1 cellular context compared by ENCODE assay signal in genomic region chr3:116958291-116958690, GRCh38.
TF ChIP-seq lines count a peak whose summit lies in the region.

No MANE protein-coding gene starts in this region.

TF ChIP-seq in H1, 55 proteins besides CTCF, POLR2A, EP300 and RAD21 (continued from another document):
- TF ChIP-seq, protein P1, sequence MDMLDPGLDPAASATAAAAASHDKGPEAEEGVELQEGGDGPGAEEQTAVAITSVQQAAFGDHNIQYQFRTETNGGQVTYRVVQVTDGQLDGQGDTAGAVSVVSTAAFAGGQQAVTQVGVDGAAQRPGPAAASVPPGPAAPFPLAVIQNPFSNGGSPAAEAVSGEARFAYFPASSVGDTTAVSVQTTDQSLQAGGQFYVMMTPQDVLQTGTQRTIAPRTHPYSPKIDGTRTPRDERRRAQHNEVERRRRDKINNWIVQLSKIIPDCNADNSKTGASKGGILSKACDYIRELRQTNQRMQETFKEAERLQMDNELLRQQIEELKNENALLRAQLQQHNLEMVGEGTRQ (IDR thresholded peaks at IDR 0.05; ENCODE audit: low read length) = no peak
- TF ChIP-seq, protein P2, sequence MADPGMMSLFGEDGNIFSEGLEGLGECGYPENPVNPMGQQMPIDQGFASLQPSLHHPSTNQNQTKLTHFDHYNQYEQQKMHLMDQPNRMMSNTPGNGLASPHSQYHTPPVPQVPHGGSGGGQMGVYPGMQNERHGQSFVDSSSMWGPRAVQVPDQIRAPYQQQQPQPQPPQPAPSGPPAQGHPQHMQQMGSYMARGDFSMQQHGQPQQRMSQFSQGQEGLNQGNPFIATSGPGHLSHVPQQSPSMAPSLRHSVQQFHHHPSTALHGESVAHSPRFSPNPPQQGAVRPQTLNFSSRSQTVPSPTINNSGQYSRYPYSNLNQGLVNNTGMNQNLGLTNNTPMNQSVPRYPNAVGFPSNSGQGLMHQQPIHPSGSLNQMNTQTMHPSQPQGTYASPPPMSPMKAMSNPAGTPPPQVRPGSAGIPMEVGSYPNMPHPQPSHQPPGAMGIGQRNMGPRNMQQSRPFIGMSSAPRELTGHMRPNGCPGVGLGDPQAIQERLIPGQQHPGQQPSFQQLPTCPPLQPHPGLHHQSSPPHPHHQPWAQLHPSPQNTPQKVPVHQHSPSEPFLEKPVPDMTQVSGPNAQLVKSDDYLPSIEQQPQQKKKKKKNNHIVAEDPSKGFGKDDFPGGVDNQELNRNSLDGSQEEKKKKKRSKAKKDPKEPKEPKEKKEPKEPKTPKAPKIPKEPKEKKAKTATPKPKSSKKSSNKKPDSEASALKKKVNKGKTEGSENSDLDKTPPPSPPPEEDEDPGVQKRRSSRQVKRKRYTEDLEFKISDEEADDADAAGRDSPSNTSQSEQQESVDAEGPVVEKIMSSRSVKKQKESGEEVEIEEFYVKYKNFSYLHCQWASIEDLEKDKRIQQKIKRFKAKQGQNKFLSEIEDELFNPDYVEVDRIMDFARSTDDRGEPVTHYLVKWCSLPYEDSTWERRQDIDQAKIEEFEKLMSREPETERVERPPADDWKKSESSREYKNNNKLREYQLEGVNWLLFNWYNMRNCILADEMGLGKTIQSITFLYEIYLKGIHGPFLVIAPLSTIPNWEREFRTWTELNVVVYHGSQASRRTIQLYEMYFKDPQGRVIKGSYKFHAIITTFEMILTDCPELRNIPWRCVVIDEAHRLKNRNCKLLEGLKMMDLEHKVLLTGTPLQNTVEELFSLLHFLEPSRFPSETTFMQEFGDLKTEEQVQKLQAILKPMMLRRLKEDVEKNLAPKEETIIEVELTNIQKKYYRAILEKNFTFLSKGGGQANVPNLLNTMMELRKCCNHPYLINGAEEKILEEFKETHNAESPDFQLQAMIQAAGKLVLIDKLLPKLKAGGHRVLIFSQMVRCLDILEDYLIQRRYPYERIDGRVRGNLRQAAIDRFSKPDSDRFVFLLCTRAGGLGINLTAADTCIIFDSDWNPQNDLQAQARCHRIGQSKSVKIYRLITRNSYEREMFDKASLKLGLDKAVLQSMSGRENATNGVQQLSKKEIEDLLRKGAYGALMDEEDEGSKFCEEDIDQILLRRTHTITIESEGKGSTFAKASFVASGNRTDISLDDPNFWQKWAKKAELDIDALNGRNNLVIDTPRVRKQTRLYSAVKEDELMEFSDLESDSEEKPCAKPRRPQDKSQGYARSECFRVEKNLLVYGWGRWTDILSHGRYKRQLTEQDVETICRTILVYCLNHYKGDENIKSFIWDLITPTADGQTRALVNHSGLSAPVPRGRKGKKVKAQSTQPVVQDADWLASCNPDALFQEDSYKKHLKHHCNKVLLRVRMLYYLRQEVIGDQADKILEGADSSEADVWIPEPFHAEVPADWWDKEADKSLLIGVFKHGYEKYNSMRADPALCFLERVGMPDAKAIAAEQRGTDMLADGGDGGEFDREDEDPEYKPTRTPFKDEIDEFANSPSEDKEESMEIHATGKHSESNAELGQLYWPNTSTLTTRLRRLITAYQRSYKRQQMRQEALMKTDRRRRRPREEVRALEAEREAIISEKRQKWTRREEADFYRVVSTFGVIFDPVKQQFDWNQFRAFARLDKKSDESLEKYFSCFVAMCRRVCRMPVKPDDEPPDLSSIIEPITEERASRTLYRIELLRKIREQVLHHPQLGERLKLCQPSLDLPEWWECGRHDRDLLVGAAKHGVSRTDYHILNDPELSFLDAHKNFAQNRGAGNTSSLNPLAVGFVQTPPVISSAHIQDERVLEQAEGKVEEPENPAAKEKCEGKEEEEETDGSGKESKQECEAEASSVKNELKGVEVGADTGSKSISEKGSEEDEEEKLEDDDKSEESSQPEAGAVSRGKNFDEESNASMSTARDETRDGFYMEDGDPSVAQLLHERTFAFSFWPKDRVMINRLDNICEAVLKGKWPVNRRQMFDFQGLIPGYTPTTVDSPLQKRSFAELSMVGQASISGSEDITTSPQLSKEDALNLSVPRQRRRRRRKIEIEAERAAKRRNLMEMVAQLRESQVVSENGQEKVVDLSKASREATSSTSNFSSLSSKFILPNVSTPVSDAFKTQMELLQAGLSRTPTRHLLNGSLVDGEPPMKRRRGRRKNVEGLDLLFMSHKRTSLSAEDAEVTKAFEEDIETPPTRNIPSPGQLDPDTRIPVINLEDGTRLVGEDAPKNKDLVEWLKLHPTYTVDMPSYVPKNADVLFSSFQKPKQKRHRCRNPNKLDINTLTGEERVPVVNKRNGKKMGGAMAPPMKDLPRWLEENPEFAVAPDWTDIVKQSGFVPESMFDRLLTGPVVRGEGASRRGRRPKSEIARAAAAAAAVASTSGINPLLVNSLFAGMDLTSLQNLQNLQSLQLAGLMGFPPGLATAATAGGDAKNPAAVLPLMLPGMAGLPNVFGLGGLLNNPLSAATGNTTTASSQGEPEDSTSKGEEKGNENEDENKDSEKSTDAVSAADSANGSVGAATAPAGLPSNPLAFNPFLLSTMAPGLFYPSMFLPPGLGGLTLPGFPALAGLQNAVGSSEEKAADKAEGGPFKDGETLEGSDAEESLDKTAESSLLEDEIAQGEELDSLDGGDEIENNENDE (IDR thresholded peaks at IDR 0.05; ENCODE audit: insufficient replicate concordance, low read length) = no peak
- TF ChIP-seq CEBPB (IDR thresholded peaks at IDR 0.05; ENCODE audit: low read depth, low read length) = no peak
